Comparison of ENCODE assay signal across 27 cellular contexts in the genomic region with DNA sequence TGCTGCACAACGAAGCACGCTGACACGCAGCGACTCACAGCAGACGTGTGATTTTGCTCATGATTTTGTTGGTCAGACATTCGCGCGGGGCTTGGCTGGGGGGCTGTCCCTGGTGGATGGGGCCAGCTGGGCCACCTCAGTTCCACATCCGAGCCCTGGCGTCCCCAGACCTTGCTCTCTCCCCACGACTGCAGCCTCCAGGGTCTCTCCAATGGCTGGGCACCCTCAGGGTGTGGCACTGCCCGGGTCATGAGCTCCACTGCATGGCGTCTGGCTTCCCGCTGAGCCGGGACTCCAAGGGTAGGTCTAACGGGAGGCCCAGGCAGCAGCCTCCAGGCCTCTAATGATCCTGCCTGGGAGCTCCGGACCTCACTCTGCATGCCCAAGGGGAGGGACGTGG.
"Had no signal": no experiment of that assay in that cellular context is flagged by ENCODE, and none has a peak within 500 bp of the region (broad histone marks: within the 10 kb centered on the region; RNA-seq: fewer than 3 reads in every experiment).

No MANE protein-coding gene starts in this region.

- ATAC-seq: effector memory CD8-positive, alpha-beta T cell; esophagus mucosa; gastrocnemius medialis; heart right ventricle; left cardiac atrium; left lung; left ventricle myocardium superior; lower lobe of right lung; mucosa of descending colon had no signal

- FAIRE-seq: endometrium, islet of Langerhans, keratinocyte had no signal

- H3K9me3 ChIP-seq: colonic mucosa, gastrocnemius medialis, lower lobe of right lung had no signal

- H3K27ac ChIP-seq: colonic mucosa, epithelial cell of prostate, esophagus squamous epithelium, gastrocnemius medialis, heart right ventricle, left lung, lower lobe of right lung had no signal

- H3K27me3 Mint-ChIP-seq: dendritic cell treated with granulocyte-macrophage colony-stimulating factor and Interleukin-4, amounts not matched to agents 40 ng/mL and 50 ng/mL, for 4 days had no signal

- H3K4me3 ChIP-seq: colonic mucosa, esophagus squamous epithelium, gastrocnemius medialis, heart right ventricle, left lung, lower lobe of right lung, mucosa of descending colon had no signal

- H3K4me3 Mint-ChIP-seq: dendritic cell treated with granulocyte-macrophage colony-stimulating factor and Interleukin-4, amounts not matched to agents 40 ng/mL and 50 ng/mL, for 4 days; effector memory CD8-positive, alpha-beta T cell; endodermal cell; mesothelial cell of epicardium had no signal

- H3K36me3 Mint-ChIP-seq: mesothelial cell of epicardium had no signal

- H3K36me3 ChIP-seq: colonic mucosa, esophagus squamous epithelium, gastrocnemius medialis, heart right ventricle, left lung, lower lobe of right lung had no signal

- H3K27ac Mint-ChIP-seq: dendritic cell treated with granulocyte-macrophage colony-stimulating factor and Interleukin-4, amounts not matched to agents 40 ng/mL and 50 ng/mL, for 4 days; effector memory CD8-positive, alpha-beta T cell; endodermal cell; mesothelial cell of epicardium had no signal

- H3K4me1 Mint-ChIP-seq: mesothelial cell of epicardium had no signal

- DNase-seq: colonic mucosa; cortex of kidney; effector CD8-positive, alpha-beta T cell; effector memory CD8-positive, alpha-beta T cell; endodermal cell; erythroblast; esophagus squamous epithelium; foreskin fibroblast; foreskin melanocyte; gastrocnemius medialis; glutamatergic neuron; head of caudate nucleus; heart right ventricle; hippocampal formation; left cardiac atrium; left lung; left ventricle myocardium superior; lower lobe of right lung; mesenchymal stem cell; mucosa of descending colon had no signal

- H3K4me1 ChIP-seq: colonic mucosa, esophagus squamous epithelium, gastrocnemius medialis, left lung, lower lobe of right lung had no signal

- H3K27me3 ChIP-seq: colonic mucosa, gastrocnemius medialis had no signal
